13 cellular contexts compared by ENCODE assay signal in genomic region chr5:58241383-58241782, GRCh38.
DNase-seq lines count a peak whose midpoint lies in the region; ATAC-seq lines count a peak whose summit lies in the region.
"Had no signal": no experiment of that assay in that cellular context is flagged by ENCODE, and none has a peak within 500 bp of the region (broad histone marks: within the 10 kb centered on the region; RNA-seq: fewer than 3 reads in every experiment).

No MANE protein-coding gene starts in this region.

- H3K4me3 Mint-ChIP-seq in T-cell = no peak overlapping the region
- no peak overlapping the region for H3K4me3 Mint-ChIP-seq in activated T-cell treated with anti-CD3 and anti-CD28 coated beads, Interleukin-2, amount 50 U/mL, for 24 hours
- H3K4me3 Mint-ChIP-seq: activated T-cell treated with anti-CD3 and anti-CD28 coated beads, Interleukin-2, amount 50 U/mL, for 72 hours; memory B cell had no signal

- no peak overlapping the region for H3K14ac ChIP-seq in neuronal stem cell (ENCODE audit: low read length)

- H3K4me1 ChIP-seq in SJSA1 (replicated peaks) (peaks cover 27% of the 10 kb centered on the region), neuronal stem cell (ENCODE audit: control insufficient read depth in 2 of 2, insufficient read depth in 1 of 2, low read depth in 1 of 2, low read length in 2 of 2) (peaks cover 0 to 8% of the 10 kb centered on the region in 2 donors)

- no peak overlapping the region for H3K9ac ChIP-seq in neuronal stem cell (ENCODE audit: low read depth, low read length, poor library complexity)

- H2BK120ac ChIP-seq in neuronal stem cell (ENCODE audit: low read depth, low read length) = no peak overlapping the region

- H4K8ac ChIP-seq in neuronal stem cell (ENCODE audit: low read depth, low read length) = no peak overlapping the region

- H3K27me3 Mint-ChIP-seq in T-cell = peaks cover 0 to 4% of the 10 kb centered on the region in 2 donors
- peaks cover 14% of the 10 kb centered on the region for H3K27me3 Mint-ChIP-seq in activated T-cell treated with anti-CD3 and anti-CD28 coated beads, Interleukin-2, amount 50 U/mL, for 24 hours

- H3K4me3 ChIP-seq in SJSA1 (no peak overlapping the region), neuronal stem cell (ENCODE audit: low read length in 2 of 2) (no peak overlapping the region)
- H3K4me3 ChIP-seq: tibial artery had no signal

- POLR2A ChIA-PET in T-cell (lab: Charles Lee) = no interaction called here

- H4K91ac ChIP-seq in neuronal stem cell (ENCODE audit: low read depth, low read length, poor library complexity) = no peak overlapping the region

- H3K4me2 ChIP-seq in neuronal stem cell (ENCODE audit: insufficient read depth, low read length, poor library complexity, severe bottlenecking) = no peak overlapping the region

- DNase-seq in DMS53 treated with DMSO at 0.1 percent for 48 hours (lab: John Stamatoyannopoulos, UW; ENCODE audit: unreplicated experiment) = peak; percentile 66
- peak; percentile 64 to 69 for DNase-seq in SJSA1 (ENCODE audit: low read depth in 1 of 2, low spot score in 2 of 2)
- DNase-seq in glomerular visceral epithelial cell (ENCODE audit: extremely low spot score) = peak; percentile 32
- DNase-seq in neuronal stem cell (ENCODE audit: low spot score) = no peak
- DNase-seq in stimulated activated CD4-positive, alpha-beta T cell treated with anti-CD3 and anti-CD28 coated beads, Interleukin-12 subunit alpha, Interleukin-12 subunit beta, amount 100 ng/mL, for 4 hours = no peak
- no peak for DNase-seq in T-cell
- no peak for DNase-seq in activated T-cell treated with anti-CD3 and anti-CD28 coated beads, Interleukin-2, amount 50 U/mL, for 24 hours
- DNase-seq in SW 1271 (lab: John Stamatoyannopoulos, UW) = no peak
- DNase-seq: activated CD4-positive, alpha-beta T cell treated with anti-CD3 and anti-CD28 coated beads for 48 hours; activated T-cell treated with anti-CD3 and anti-CD28 coated beads, Interleukin-2, amount 50 U/mL, for 72 hours; occipital lobe; tibial artery had no signal

- no peak overlapping the region for H2BK5ac ChIP-seq in neuronal stem cell (ENCODE audit: low read length)

- H3K4me1 Mint-ChIP-seq in T-cell = no peaks in the 10 kb centered on the region
- no peaks in the 10 kb centered on the region for H3K4me1 Mint-ChIP-seq in activated T-cell treated with anti-CD3 and anti-CD28 coated beads, Interleukin-2, amount 50 U/mL, for 24 hours (ENCODE audit: low read depth)
- H3K4me1 Mint-ChIP-seq: memory B cell had no signal

- H3K23ac ChIP-seq in neuronal stem cell (ENCODE audit: low read depth, low read length, poor library complexity) = no peak overlapping the region

- no peak overlapping the region for H3K27ac Mint-ChIP-seq in T-cell
- no peak overlapping the region for H3K27ac Mint-ChIP-seq in activated T-cell treated with anti-CD3 and anti-CD28 coated beads, Interleukin-2, amount 50 U/mL, for 24 hours
- H3K27ac Mint-ChIP-seq: activated T-cell treated with anti-CD3 and anti-CD28 coated beads, Interleukin-2, amount 50 U/mL, for 72 hours; memory B cell had no signal

- H3K9me3 ChIP-seq in SJSA1 (replicated peaks) (no peaks in the 10 kb centered on the region), neuronal stem cell (replicated peaks in 1 of 2; ENCODE audit: control insufficient read depth in 2 of 2, insufficient read depth in 1 of 2, low read depth in 1 of 2, low read length in 2 of 2) (no peaks in the 10 kb centered on the region)

- no peaks in the 10 kb centered on the region for H3K36me3 Mint-ChIP-seq in T-cell
- no peaks in the 10 kb centered on the region for H3K36me3 Mint-ChIP-seq in activated T-cell treated with anti-CD3 and anti-CD28 coated beads, Interleukin-2, amount 50 U/mL, for 24 hours (ENCODE audit: low read depth)
- H3K36me3 Mint-ChIP-seq: memory B cell had no signal

- no peak overlapping the region for H2BK12ac ChIP-seq in neuronal stem cell (ENCODE audit: low read length)

- CTCF ChIA-PET in T-cell (lab: Charles Lee) = no interaction called here

- ATAC-seq in T-cell (replicated peaks in 1 of 4) = no peak
- ATAC-seq: activated T-cell treated with anti-CD3 and anti-CD28 coated beads, Interleukin-2, amount 50 U/mL, for 72 hours had no signal

- H3K18ac ChIP-seq in neuronal stem cell (ENCODE audit: low read length) = no peak overlapping the region

- no peak overlapping the region for H2BK15ac ChIP-seq in neuronal stem cell (ENCODE audit: low read length)

- no CpG with 5 or more reads among the region's 3 CpGs for WGBS in neuronal stem cell (ENCODE audit: extremely low coverage in 2 of 2, insufficient read length in 2 of 2, insufficient replicate concordance in 1 of 2), 2 donors

- no peak overlapping the region for H2AK5ac ChIP-seq in neuronal stem cell (ENCODE audit: low read depth, low read length)

- H3K27me3 ChIP-seq in SJSA1 (replicated peaks) (no peaks in the 10 kb centered on the region), neuronal stem cell (ENCODE audit: control insufficient read depth in 3 of 3, insufficient read depth in 3 of 3, low read depth in 1 of 3, low read length in 3 of 3) (no peaks in the 10 kb centered on the region)
- H3K27me3 ChIP-seq: tibial artery had no signal

- no peaks in the 10 kb centered on the region for H3K79me1 ChIP-seq in neuronal stem cell (ENCODE audit: low read depth, low read length)

- peak overlapping the region; percentile 76 for H2AFZ ChIP-seq in neuronal stem cell (ENCODE audit: low read length)

- H3K36me3 ChIP-seq in SJSA1 (no peaks in the 10 kb centered on the region), neuronal stem cell (replicated peaks in 1 of 2; ENCODE audit: control insufficient read depth in 2 of 2, insufficient read depth in 2 of 2, low read length in 2 of 2) (no peaks in the 10 kb centered on the region)
- H3K36me3 ChIP-seq: tibial artery had no signal

- no peaks in the 10 kb centered on the region for H3K9me3 Mint-ChIP-seq in T-cell
- H3K9me3 Mint-ChIP-seq in activated T-cell treated with anti-CD3 and anti-CD28 coated beads, Interleukin-2, amount 50 U/mL, for 24 hours = no peaks in the 10 kb centered on the region
- H3K9me3 Mint-ChIP-seq: activated T-cell treated with anti-CD3 and anti-CD28 coated beads, Interleukin-2, amount 50 U/mL, for 72 hours; memory B cell had no signal

- peak overlapping the region; percentile 63 for H3K27ac ChIP-seq in SJSA1
- H3K27ac ChIP-seq in neuronal stem cell (replicated peaks; ENCODE audit: low read length) = no peak overlapping the region
- H3K27ac ChIP-seq: tibial artery had no signal

- H3K4ac ChIP-seq in neuronal stem cell (ENCODE audit: low read length) = no peak overlapping the region

Comparison
In these comparisons a context has a peak if more than half of its experiments do, and no peak if none do; other contexts are left out.
1. DNase-seq: peak in DMS53 treated with DMSO at 0.1 percent for 48 hours (single experiment), SJSA1 (2 of 2) and glomerular visceral epithelial cell (single experiment); none in neuronal stem cell (single experiment), stimulated activated CD4-positive, alpha-beta T cell treated with anti-CD3 and anti-CD28 coated beads, Interleukin-12 subunit alpha, Interleukin-12 subunit beta, amount 100 ng/mL, for 4 hours (single experiment), T-cell (0 of 34), activated T-cell treated with anti-CD3 and anti-CD28 coated beads, Interleukin-2, amount 50 U/mL, for 24 hours (single experiment) and SW 1271 (0 of 2).